ENCODE assay signal across 8 cellular contexts in genomic region chr16:49528035-49528434, GRCh38.
DNase-seq lines count a peak whose midpoint lies in the region; ATAC-seq, FAIRE-seq and TF ChIP-seq lines count a peak whose summit lies in the region.

No MANE protein-coding gene starts in this region.

- H3K27ac ChIP-seq in right lobe of liver (no peak overlapping the region), HepG2 (ENCODE audit: extremely low read length, insufficient read depth, low read length) (no peak overlapping the region), vagina (peak overlapping the region; percentile 36)

- no peak overlapping the region for H3K9ac ChIP-seq in HepG2 (ENCODE audit: insufficient read depth, low read depth, low read length)

- H3K4me3 ChIP-seq in right lobe of liver: peak overlapping the region in 2 of 3 donors; percentile 5 to 16
- no peak overlapping the region for H3K4me3 ChIP-seq in HepG2 (replicated peaks in 1 of 3; ENCODE audit: insufficient read depth in 1 of 3, low read depth in 2 of 3, low read length in 3 of 3)
- peak overlapping the region; percentile 11 to 21 for H3K4me3 ChIP-seq in cardiac fibroblast (replicated peaks in 1 of 2; ENCODE audit: low read depth in 2 of 2, low read length in 2 of 2)
- H3K4me3 ChIP-seq in vagina: peak overlapping the region; percentile 37 to 38

- POLR2A ChIA-PET in HepG2 (lab: Yijun Ruan, JAX): no interaction called here
- POLR2A ChIA-PET in naive thymus-derived CD8-positive, alpha-beta T cell (lab: Charles Lee): no interaction called here

- no peak overlapping the region for H2AFZ ChIP-seq in HepG2 (ENCODE audit: low read length)

- H3K9me3 ChIP-seq in right lobe of liver (no peaks in the 10 kb centered on the region), HepG2 (ENCODE audit: low read length) (no peaks in the 10 kb centered on the region), vagina (no peaks in the 10 kb centered on the region)

- H3K27me3 ChIP-seq in right lobe of liver (no peaks in the 10 kb centered on the region), HepG2 (ENCODE audit: control insufficient read depth in 1 of 2, insufficient read depth in 2 of 2, low read length in 2 of 2) (peaks cover 7 to 25% of the 10 kb centered on the region in 2 experiments; a peak in 4 of 5 replicates), vagina (no peaks in the 10 kb centered on the region)

- no peaks in the 10 kb centered on the region for H3K27me3 Mint-ChIP-seq in naive thymus-derived CD8-positive, alpha-beta T cell

- CTCF ChIA-PET in HepG2 (lab: Yijun Ruan, JAX; ENCODE audit: low intra/inter-chr PET ratio, low total read pairs): no interaction called here

- TF ChIP-seq CTCF in right lobe of liver (IDR thresholded peaks at IDR 0.05): no peak
- no peak for TF ChIP-seq CTCF in HepG2 (CRISPR knock-in tag; IDR thresholded peaks at IDR 0.05)
- no peak for TF ChIP-seq CTCF in cardiac fibroblast (IDR thresholded peaks at IDR 0.05; ENCODE audit: low read depth, low read length)
- TF ChIP-seq CTCF in vagina (IDR thresholded peaks at IDR 0.05): no peak

- DNase-seq in right lobe of liver: no peak
- DNase-seq in HepG2 (ENCODE audit: low spot score): no peak
- DNase-seq in cardiac fibroblast (ENCODE audit: low read depth in 2 of 2): peak; percentile 33 to 37
- DNase-seq in naive thymus-derived CD8-positive, alpha-beta T cell: peak in 3 of 10 donors; percentile 11 to 39 (median 29)
- no peak for DNase-seq in vagina (ENCODE audit: extremely low spot score in 2 of 2)
- no peak for DNase-seq in T1000 (lab: John Stamatoyannopoulos, UW)
- no peak for DNase-seq in dedifferentiated amniotic fluid mesenchymal stem cell (ENCODE audit: extremely low spot score)
- no peak for DNase-seq in activated CD8-positive, alpha-beta memory T cell treated with anti-CD3 and anti-CD28 coated beads, Interleukin-2, amount 50 U/mL, for 4 hours

- no peak for FAIRE-seq in HepG2 (lab: Jason Lieb, UNC)

- no peaks in the 10 kb centered on the region for H4K20me1 ChIP-seq in HepG2 (ENCODE audit: insufficient read depth, low read length)

- H3K4me1 ChIP-seq in right lobe of liver (no peaks in the 10 kb centered on the region), HepG2 (ENCODE audit: insufficient read depth, low read length) (no peaks in the 10 kb centered on the region), vagina (peaks cover 15% of the 10 kb centered on the region)

- peak in 1 of 4 donors; percentile 20 for ATAC-seq in right lobe of liver
- ATAC-seq in HepG2: no peak
- peak; percentile 58 to 83 for ATAC-seq in naive thymus-derived CD8-positive, alpha-beta T cell

- H3K27ac Mint-ChIP-seq in naive thymus-derived CD8-positive, alpha-beta T cell: peak overlapping the region; percentile 87 to 96 (median 93)

- TF ChIP-seq RAD21 in HepG2 (CRISPR knock-in tag; IDR thresholded peaks at IDR 0.05): no peak

- 38% methylated on average over 6 of the region's 16 CpGs for WGBS in right lobe of liver (ENCODE audit: insufficient coverage, low coverage, low lambda C conversion rate, missing lambda C conversion rate)
- 31% methylated on average over 8 of the region's 16 CpGs for WGBS in HepG2 (ENCODE audit: low lambda C conversion rate)

- no peaks in the 10 kb centered on the region for H3K79me2 ChIP-seq in HepG2 (ENCODE audit: insufficient read depth, low read length)

- H3K9me3 Mint-ChIP-seq in naive thymus-derived CD8-positive, alpha-beta T cell: no peaks in the 10 kb centered on the region

- H3K36me3 ChIP-seq in right lobe of liver (no peaks in the 10 kb centered on the region), HepG2 (replicated peaks in 1 of 2; ENCODE audit: control insufficient read depth in 1 of 2, insufficient read depth in 2 of 2, low read length in 2 of 2) (no peaks in the 10 kb centered on the region), vagina (no peaks in the 10 kb centered on the region)

- H3K4me1 Mint-ChIP-seq in naive thymus-derived CD8-positive, alpha-beta T cell: peaks cover 7 to 21% (median 11%) of the 10 kb centered on the region in 4 donors

- H3K4me2 ChIP-seq in HepG2 (ENCODE audit: low read depth, low read length): no peak overlapping the region

- in situ Hi-C loops in HepG2 (cut with HindIII; ENCODE audit: extremely low pct_ligation_motif_present, low pct_unique_long_range_greater_than_20kb): no loop called here

- no TSS peak for BruUV-seq in HepG2 (replicated peaks; lab: Mats Ljungman, UMichigan)

- TF ChIP-seq EP300 in HepG2 (IDR thresholded peaks at IDR 0.05; ENCODE audit: low read depth in 2 of 2, low read length in 2 of 2) (no peak), HepG2 (CRISPR knock-in tag; IDR thresholded peaks at IDR 0.05; ENCODE audit: borderline replicate concordance) (no peak)

- peak overlapping the region; percentile 85 to 95 (median 90) for H3K4me3 Mint-ChIP-seq in naive thymus-derived CD8-positive, alpha-beta T cell

- no peaks in the 10 kb centered on the region for H3K36me3 Mint-ChIP-seq in naive thymus-derived CD8-positive, alpha-beta T cell

- TF ChIP-seq POLR2A in right lobe of liver (IDR thresholded peaks at IDR 0.05) (no peak), HepG2 (IDR thresholded peaks at IDR 0.05; ENCODE audit: insufficient read depth in 1 of 2, low read depth in 2 of 2, low read length in 2 of 2) (no peak), vagina (IDR thresholded peaks at IDR 0.05) (no peak)

- intact Hi-C loops in right lobe of liver (cut with DNase I) (no loop called here), HepG2 (cut with micrococcal nuclease; ENCODE audit: unreplicated experiment) (no loop called here), vagina (cut with DNase I) (no loop called here)

TF ChIP-seq in HepG2, 621 proteins besides CTCF, POLR2A, EP300 and RAD21:
- no peak for TF ChIP-seq RCOR2 (CRISPR knock-in tag; IDR thresholded peaks at IDR 0.05)
- no peak for TF ChIP-seq GATAD2A (CRISPR knock-in tag; IDR thresholded peaks at IDR 0.05)
- TF ChIP-seq, protein P1, sequence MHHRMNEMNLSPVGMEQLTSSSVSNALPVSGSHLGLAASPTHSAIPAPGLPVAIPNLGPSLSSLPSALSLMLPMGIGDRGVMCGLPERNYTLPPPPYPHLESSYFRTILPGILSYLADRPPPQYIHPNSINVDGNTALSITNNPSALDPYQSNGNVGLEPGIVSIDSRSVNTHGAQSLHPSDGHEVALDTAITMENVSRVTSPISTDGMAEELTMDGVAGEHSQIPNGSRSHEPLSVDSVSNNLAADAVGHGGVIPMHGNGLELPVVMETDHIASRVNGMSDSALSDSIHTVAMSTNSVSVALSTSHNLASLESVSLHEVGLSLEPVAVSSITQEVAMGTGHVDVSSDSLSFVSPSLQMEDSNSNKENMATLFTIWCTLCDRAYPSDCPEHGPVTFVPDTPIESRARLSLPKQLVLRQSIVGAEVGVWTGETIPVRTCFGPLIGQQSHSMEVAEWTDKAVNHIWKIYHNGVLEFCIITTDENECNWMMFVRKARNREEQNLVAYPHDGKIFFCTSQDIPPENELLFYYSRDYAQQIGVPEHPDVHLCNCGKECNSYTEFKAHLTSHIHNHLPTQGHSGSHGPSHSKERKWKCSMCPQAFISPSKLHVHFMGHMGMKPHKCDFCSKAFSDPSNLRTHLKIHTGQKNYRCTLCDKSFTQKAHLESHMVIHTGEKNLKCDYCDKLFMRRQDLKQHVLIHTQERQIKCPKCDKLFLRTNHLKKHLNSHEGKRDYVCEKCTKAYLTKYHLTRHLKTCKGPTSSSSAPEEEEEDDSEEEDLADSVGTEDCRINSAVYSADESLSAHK (CRISPR knock-in tag; IDR thresholded peaks at IDR 0.05; ENCODE audit: borderline replicate concordance): no peak
- TF ChIP-seq ZNF230 (CRISPR knock-in tag; IDR thresholded peaks at IDR 0.05): no peak
- no peak for TF ChIP-seq SMAD3 (CRISPR knock-in tag; IDR thresholded peaks at IDR 0.05)
- no peak for TF ChIP-seq NR2F6 (IDR thresholded peaks at IDR 0.05)
- no peak for TF ChIP-seq NR2F6 (CRISPR knock-in tag; IDR thresholded peaks at IDR 0.05)
- no peak for TF ChIP-seq BRD4 (CRISPR knock-in tag; IDR thresholded peaks at IDR 0.05)
- no peak for TF ChIP-seq SPEN (CRISPR knock-in tag; IDR thresholded peaks at IDR 0.05; ENCODE audit: low read depth)
- TF ChIP-seq ZNF232 (CRISPR knock-in tag; IDR thresholded peaks at IDR 0.05; ENCODE audit: borderline replicate concordance): no peak
- TF ChIP-seq KDM4B (CRISPR knock-in tag; IDR thresholded peaks at IDR 0.05): no peak
- TF ChIP-seq ZNF570 (CRISPR knock-in tag; IDR thresholded peaks at IDR 0.05; ENCODE audit: borderline replicate concordance): no peak
- no peak for TF ChIP-seq NR1H2 (CRISPR knock-in tag; IDR thresholded peaks at IDR 0.05; ENCODE audit: borderline replicate concordance, low read depth)

Comparison
In these comparisons a context has a peak if more than half of its experiments do, and no peak if none do; other contexts are left out.
1. H3K4me3 ChIP-seq: peak in right lobe of liver (2 of 3), cardiac fibroblast (2 of 2) and vagina (2 of 2); none in HepG2 (0 of 3).
2. DNase-seq: peak in cardiac fibroblast (2 of 2); none in right lobe of liver (0 of 3), HepG2 (single experiment), vagina (0 of 2), T1000 (single experiment), dedifferentiated amniotic fluid mesenchymal stem cell (single experiment) and activated CD8-positive, alpha-beta memory T cell treated with anti-CD3 and anti-CD28 coated beads, Interleukin-2, amount 50 U/mL, for 4 hours (single experiment).